Comparison of ENCODE assay signal across 8 cellular contexts in the genomic region with DNA sequence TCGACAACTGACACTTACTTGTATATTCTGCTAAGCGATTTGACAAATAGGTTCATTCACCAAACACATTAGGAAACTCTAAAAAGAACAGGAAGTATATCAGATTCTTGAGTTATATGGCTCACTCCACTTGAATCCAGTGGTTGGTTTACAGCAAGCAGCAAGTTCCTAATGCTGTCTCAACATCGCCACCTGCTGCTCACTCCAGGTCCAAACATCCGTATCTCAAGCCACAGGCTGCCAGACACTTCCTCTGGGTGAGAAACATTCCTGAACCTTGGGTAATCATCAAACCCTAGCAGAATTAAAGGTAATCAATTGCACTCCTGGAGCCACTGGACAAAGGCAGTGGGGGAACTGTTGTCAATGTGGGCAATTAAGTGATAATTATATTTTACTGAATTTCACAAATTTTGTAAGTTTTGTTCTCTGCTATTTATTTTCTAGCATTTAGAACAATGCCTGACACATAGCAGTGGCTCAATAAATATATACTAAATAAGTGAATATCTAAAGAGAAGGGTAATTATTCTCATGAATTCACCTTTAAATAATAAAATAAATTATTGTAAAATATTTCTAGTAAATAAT.
DNase-seq lines count a peak whose midpoint lies in the region; ATAC-seq and TF ChIP-seq lines count a peak whose summit lies in the region.

No MANE protein-coding gene starts in this region.

- DNase-seq in GM12865 (ENCODE audit: low read depth), result peak; percentile 86
- DNase-seq in HFFc6, result peak; percentile 76
- peak; percentile 81 for DNase-seq in NAMALWA (ENCODE audit: low spot score)
- DNase-seq in SW 1271 (lab: John Stamatoyannopoulos, UW), result peak; percentile 45 to 80
- DNase-seq in activated naive CD8-positive, alpha-beta T cell treated with anti-CD3 and anti-CD28 coated beads, Interleukin-2, amount 50 U/mL, for 24 hours, result peak; percentile 78
- DNase-seq in heart right ventricle, result peak; percentile 79 to 84
- peak; percentile 86 for DNase-seq in renal cortical epithelial cell (ENCODE audit: low read depth)

- no peaks in the 10 kb centered on the region for H3K36me3 Mint-ChIP-seq in HFFc6 (ENCODE audit: low read depth)
- H3K36me3 Mint-ChIP-seq in activated naive CD8-positive, alpha-beta T cell treated with anti-CD3 and anti-CD28 coated beads, Interleukin-2, amount 50 U/mL, for 24 hours (ENCODE audit: low read depth), result no peaks in the 10 kb centered on the region

- H3K27ac Mint-ChIP-seq in HFFc6, result no peak overlapping the region
- H3K27ac Mint-ChIP-seq in activated naive CD8-positive, alpha-beta T cell treated with anti-CD3 and anti-CD28 coated beads, Interleukin-2, amount 50 U/mL, for 24 hours, result no peak overlapping the region

- H3K36me3 ChIP-seq in heart right ventricle, result peaks cover 0 to 18% (median 0%) of the 10 kb centered on the region in 9 donors

- 24 to 26% methylated on average over 4 of the region's 4 CpGs for WGBS in heart right ventricle, 2 donors

- H3K9me3 ChIP-seq in heart right ventricle, result no peaks in the 10 kb centered on the region

- intact Hi-C loops in heart right ventricle (cut with DNase I), result loop anchor here (1.0 to 10.0 kb wide), 6 partner anchors 42 to 210 kb away; no protein-coding TSS in a partner anchor

- no peak overlapping the region for H3K4me3 Mint-ChIP-seq in HFFc6
- no peak overlapping the region for H3K4me3 Mint-ChIP-seq in activated naive CD8-positive, alpha-beta T cell treated with anti-CD3 and anti-CD28 coated beads, Interleukin-2, amount 50 U/mL, for 24 hours

- no peaks in the 10 kb centered on the region for H3K9me3 Mint-ChIP-seq in HFFc6
- H3K9me3 Mint-ChIP-seq in activated naive CD8-positive, alpha-beta T cell treated with anti-CD3 and anti-CD28 coated beads, Interleukin-2, amount 50 U/mL, for 24 hours, result no peaks in the 10 kb centered on the region

- H3K4me3 ChIP-seq in GM12865 (ENCODE audit: low read depth, low read length), result no peak overlapping the region
- H3K4me3 ChIP-seq in heart right ventricle, result no peak overlapping the region

- ATAC-seq in activated naive CD8-positive, alpha-beta T cell treated with anti-CD3 and anti-CD28 coated beads, Interleukin-2, amount 50 U/mL, for 24 hours, result peak; percentile 63
- peak; percentile 68 to 94 (median 82) for ATAC-seq in heart right ventricle
- ATAC-seq in GM21381 (IDR thresholded peaks at IDR 0.05; ENCODE audit: unreplicated experiment), result no peak

- H3K27me3 Mint-ChIP-seq in HFFc6 (ENCODE audit: insufficient read depth), result peaks cover 2% of the 10 kb centered on the region; the same call in 1 of the 2 replicates
- H3K27me3 Mint-ChIP-seq in activated naive CD8-positive, alpha-beta T cell treated with anti-CD3 and anti-CD28 coated beads, Interleukin-2, amount 50 U/mL, for 24 hours, result no peaks in the 10 kb centered on the region

- peaks cover 0 to 25% (median 7%) of the 10 kb centered on the region in 9 donors for H3K4me1 ChIP-seq in heart right ventricle

- TF ChIP-seq CTCF in GM12865 (IDR thresholded peaks at IDR 0.05; ENCODE audit: insufficient read depth, low read depth, low read length, missing control alignments), result peak; percentile 83
- TF ChIP-seq CTCF in HFFc6 (IDR thresholded peaks at IDR 0.05), result peak; percentile 93
- peak; percentile 67 to 93 (median 91) for TF ChIP-seq CTCF in heart right ventricle (IDR thresholded peaks at IDR 0.05)

- H3K4me1 Mint-ChIP-seq in HFFc6 (ENCODE audit: low read depth), result peaks cover 22% of the 10 kb centered on the region
- H3K4me1 Mint-ChIP-seq in activated naive CD8-positive, alpha-beta T cell treated with anti-CD3 and anti-CD28 coated beads, Interleukin-2, amount 50 U/mL, for 24 hours, result peaks cover 12% of the 10 kb centered on the region

- no peak overlapping the region for H3K27ac ChIP-seq in heart right ventricle

- H3K27me3 ChIP-seq in heart right ventricle, result no peaks in the 10 kb centered on the region
